In genomic region chr1:3674100-3675094, GRCh38 we compare ENCODE assay signal across 1 cellular context.
TF ChIP-seq lines count a peak whose summit lies in the region.

No MANE protein-coding gene starts in this region.

TF ChIP-seq in H1, 55 proteins besides CTCF, POLR2A, EP300 and RAD21:
- 0 out of 2 replicates have a peak, but pooled peaks have one; percentile 6 for TF ChIP-seq TEAD4 (IDR thresholded peaks at IDR 0.05; ENCODE audit: low read depth, low read length)
- TF ChIP-seq TCF12 (IDR thresholded peaks at IDR 0.05; ENCODE audit: low read depth, low read length), result no peak
